ENCODE assay signal across 8 cellular contexts in genomic region chr10:73772280-73773151, GRCh38. TPM values are rescaled to one million over a fixed set of nuclear protein-coding genes. Genes with fewer than 3 reads are reported as not detected.
A peak's percentile ranks its signal among the peaks of the same experiment; 100 is the strongest.
DNase-seq lines count a peak whose midpoint lies in the region; ATAC-seq and TF ChIP-seq lines count a peak whose summit lies in the region.

No MANE protein-coding gene starts in this region.

- intact Hi-C loops in A673 (cut with micrococcal nuclease; ENCODE audit: unreplicated experiment) = no loop called here
- intact Hi-C loops in dendritic cell treated with granulocyte-macrophage colony-stimulating factor and Interleukin-4, amounts not matched to agents 40 ng/mL and 50 ng/mL, for 4 days (cut with micrococcal nuclease) = loop anchor here (2.0 kb wide), 1 partner anchor 38 kb away; the partner anchor contains the start of gene NDST2

- H3K9me3 ChIP-seq in A673 (ENCODE audit: low read depth, low read length, poor library complexity, severe bottlenecking) (no peaks in the 10 kb centered on the region), liver (ENCODE audit: control insufficient read depth in 4 of 4, low read length in 3 of 4) (no peaks in the 10 kb centered on the region)

- H3K27ac Mint-ChIP-seq in dendritic cell treated with granulocyte-macrophage colony-stimulating factor and Interleukin-4, amounts not matched to agents 40 ng/mL and 50 ng/mL, for 4 days = peak overlapping the region; percentile 88

- H3K36me3 ChIP-seq in A673 (ENCODE audit: insufficient read depth, low read length, poor library complexity, severe bottlenecking) (peaks cover 30% of the 10 kb centered on the region), liver (ENCODE audit: control insufficient read depth in 4 of 4, insufficient read depth in 3 of 4, low read depth in 1 of 4, low read length in 3 of 4) (peaks cover 11 to 44% (median 28%) of the 10 kb centered on the region in 4 donors)

- H3K36me3 Mint-ChIP-seq in dendritic cell treated with granulocyte-macrophage colony-stimulating factor and Interleukin-4, amounts not matched to agents 40 ng/mL and 50 ng/mL, for 4 days (ENCODE audit: low read depth) = peaks cover 99% of the 10 kb centered on the region

- WGBS in liver = under 1% methylated on average over 101 of the region's 101 CpGs

- H3K4me3 ChIP-seq in A673 (ENCODE audit: low read depth, low read length, poor library complexity, severe bottlenecking) (peak overlapping the region; percentile 88), liver (ENCODE audit: low read depth in 1 of 3, low read length in 3 of 3) (peak overlapping the region; percentile 80 to 95 (median 90))

- peak in 1 of 2 donors; percentile 34 for TF ChIP-seq RAD21 in liver (IDR thresholded peaks at IDR 0.05)

- H3K27ac ChIP-seq in A673 (ENCODE audit: low read depth, low read length, poor library complexity, severe bottlenecking) (peak overlapping the region; percentile 87), liver (ENCODE audit: low read depth in 1 of 2, low read length in 2 of 2) (peak overlapping the region; percentile 99 to 100)

- CTCF ChIA-PET in A673 (lab: Charles Lee) = interaction anchor here (0.6 kb wide), 1 partner anchor 107 kb away, joined by 3 read pairs; no protein-coding TSS in a partner anchor

- ATAC-seq in GM18499 (IDR thresholded peaks at IDR 0.05; ENCODE audit: insufficient read depth, unreplicated experiment) (peak; percentile 32), HG02885 (IDR thresholded peaks at IDR 0.05; ENCODE audit: poor library complexity, unreplicated experiment) (peak; percentile 70)

- H3K9ac ChIP-seq in liver (ENCODE audit: low read depth in 1 of 2, low read length in 2 of 2) = peak overlapping the region; percentile 55 to 68

- H3K4me3 Mint-ChIP-seq in dendritic cell treated with granulocyte-macrophage colony-stimulating factor and Interleukin-4, amounts not matched to agents 40 ng/mL and 50 ng/mL, for 4 days = peak overlapping the region; percentile 89

- no peaks in the 10 kb centered on the region for H3K27me3 Mint-ChIP-seq in dendritic cell treated with granulocyte-macrophage colony-stimulating factor and Interleukin-4, amounts not matched to agents 40 ng/mL and 50 ng/mL, for 4 days

- POLR2A ChIA-PET in A673 (lab: Charles Lee; ENCODE audit: low non-redundant PET) = interaction anchor here (0.6 kb wide), 1 partner anchor 25 kb away, joined by 3 read pairs; no protein-coding TSS in a partner anchor

- peaks cover 13% of the 10 kb centered on the region for H3K4me1 ChIP-seq in A673 (ENCODE audit: insufficient read depth, low read length, poor library complexity, severe bottlenecking)
- H3K4me1 ChIP-seq in liver (ENCODE audit: control insufficient read depth in 4 of 4, insufficient read depth in 4 of 4, low read length in 3 of 4) = peaks cover 6 to 28% (median 25%) of the 10 kb centered on the region in 4 donors

- peak; percentile 89 for DNase-seq in A673 (ENCODE audit: low spot score)
- DNase-seq in NCI-H2196 (lab: John Stamatoyannopoulos, UW; ENCODE audit: unreplicated experiment) = peak; percentile 79
- peak; percentile 73 for DNase-seq in activated CD4-positive, alpha-beta T cell treated with anti-CD3 and anti-CD28 coated beads, Interleukin-2, amount 50 U/mL, for 1 hour
- DNase-seq in stimulated activated CD4-positive, alpha-beta T cell treated with anti-CD3 and anti-CD28 coated beads, Interleukin-4, amount 100 ng/mL, for 1 hour = peak; percentile 74

- H3K4me1 Mint-ChIP-seq in dendritic cell treated with granulocyte-macrophage colony-stimulating factor and Interleukin-4, amounts not matched to agents 40 ng/mL and 50 ng/mL, for 4 days (ENCODE audit: low read depth) = peaks cover 51% of the 10 kb centered on the region

- H3K27me3 ChIP-seq in A673 (replicated peaks; ENCODE audit: insufficient read depth, low read depth, low read length, poor library complexity) (no peaks in the 10 kb centered on the region), liver (ENCODE audit: control insufficient read depth in 4 of 4, insufficient read depth in 4 of 4, low read length in 3 of 4) (no peaks in the 10 kb centered on the region)

- BruUV-seq in A673 (replicated peaks; lab: Mats Ljungman, UMichigan) = no TSS peak

- TF ChIP-seq CTCF in A673 (conservative IDR thresholded peaks at IDR 0.05; ENCODE audit: low read depth, low read length) = peak; percentile 29
- no peak for TF ChIP-seq CTCF in liver (IDR thresholded peaks at IDR 0.05; ENCODE audit: low read depth, low read length, missing input control)

- no peaks in the 10 kb centered on the region for H3K9me3 Mint-ChIP-seq in dendritic cell treated with granulocyte-macrophage colony-stimulating factor and Interleukin-4, amounts not matched to agents 40 ng/mL and 50 ng/mL, for 4 days

TF ChIP-seq in liver, 16 proteins besides CTCF, POLR2A, EP300 and RAD21:
- TF ChIP-seq HNF4G (IDR thresholded peaks at IDR 0.05) = no peak
- TF ChIP-seq JUND (IDR thresholded peaks at IDR 0.05) = no peak
- TF ChIP-seq HNF4A (conservative IDR thresholded peaks at IDR 0.05) = peak in 1 of 2 donors; percentile 13
- no peak for TF ChIP-seq ATF3 (IDR thresholded peaks at IDR 0.05)
- TF ChIP-seq, protein P1, sequence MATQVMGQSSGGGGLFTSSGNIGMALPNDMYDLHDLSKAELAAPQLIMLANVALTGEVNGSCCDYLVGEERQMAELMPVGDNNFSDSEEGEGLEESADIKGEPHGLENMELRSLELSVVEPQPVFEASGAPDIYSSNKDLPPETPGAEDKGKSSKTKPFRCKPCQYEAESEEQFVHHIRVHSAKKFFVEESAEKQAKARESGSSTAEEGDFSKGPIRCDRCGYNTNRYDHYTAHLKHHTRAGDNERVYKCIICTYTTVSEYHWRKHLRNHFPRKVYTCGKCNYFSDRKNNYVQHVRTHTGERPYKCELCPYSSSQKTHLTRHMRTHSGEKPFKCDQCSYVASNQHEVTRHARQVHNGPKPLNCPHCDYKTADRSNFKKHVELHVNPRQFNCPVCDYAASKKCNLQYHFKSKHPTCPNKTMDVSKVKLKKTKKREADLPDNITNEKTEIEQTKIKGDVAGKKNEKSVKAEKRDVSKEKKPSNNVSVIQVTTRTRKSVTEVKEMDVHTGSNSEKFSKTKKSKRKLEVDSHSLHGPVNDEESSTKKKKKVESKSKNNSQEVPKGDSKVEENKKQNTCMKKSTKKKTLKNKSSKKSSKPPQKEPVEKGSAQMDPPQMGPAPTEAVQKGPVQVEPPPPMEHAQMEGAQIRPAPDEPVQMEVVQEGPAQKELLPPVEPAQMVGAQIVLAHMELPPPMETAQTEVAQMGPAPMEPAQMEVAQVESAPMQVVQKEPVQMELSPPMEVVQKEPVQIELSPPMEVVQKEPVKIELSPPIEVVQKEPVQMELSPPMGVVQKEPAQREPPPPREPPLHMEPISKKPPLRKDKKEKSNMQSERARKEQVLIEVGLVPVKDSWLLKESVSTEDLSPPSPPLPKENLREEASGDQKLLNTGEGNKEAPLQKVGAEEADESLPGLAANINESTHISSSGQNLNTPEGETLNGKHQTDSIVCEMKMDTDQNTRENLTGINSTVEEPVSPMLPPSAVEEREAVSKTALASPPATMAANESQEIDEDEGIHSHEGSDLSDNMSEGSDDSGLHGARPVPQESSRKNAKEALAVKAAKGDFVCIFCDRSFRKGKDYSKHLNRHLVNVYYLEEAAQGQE (IDR thresholded peaks at IDR 0.05) = peak; percentile 55
- TF ChIP-seq SP1 (IDR thresholded peaks at IDR 0.05) = peak; percentile 8
- no peak for TF ChIP-seq FOXA1 (IDR thresholded peaks at IDR 0.05)
- peak in 1 of 2 donors; percentile 20 for TF ChIP-seq RXRA (IDR thresholded peaks at IDR 0.05)
- no peak for TF ChIP-seq NR2F2 (IDR thresholded peaks at IDR 0.05)
- TF ChIP-seq YY1 (IDR thresholded peaks at IDR 0.05) = peak; percentile 73

RNA-seq across cellular contexts. Expression of gene CHCHD1, which starts 9.3 kb away (rescaled TPM):
- total RNA-seq in A673 (2021) (37.5 and 37.7 TPM in 2 replicates), liver (10 to 100 TPM in 1 of 2 donors, 1 to 10 TPM in 1; 7.6 to 13.7 TPM)
- polyA plus RNA-seq in liver = 10 to 100 TPM; 32.5 to 47.4 TPM

RNA-seq across cellular contexts. Expression of gene ZSWIM8, which starts 12.9 kb away (rescaled TPM):
- total RNA-seq in A673 (2021) (71.3 and 81.1 TPM in 2 replicates), liver (10 to 100 TPM; 35.3 to 66.2 TPM)
- 10 to 100 TPM; 33.3 to 53.4 TPM for polyA plus RNA-seq in liver

RNA-seq across cellular contexts. Expression of gene SEC24C, which starts 28.3 kb away (rescaled TPM):
- total RNA-seq in A673 (2021) (71.2 and 74.9 TPM in 2 replicates), liver (10 to 100 TPM; 41.4 to 48.1 TPM)
- polyA plus RNA-seq in liver = 10 to 100 TPM; 15.0 to 40.5 TPM

RNA-seq across cellular contexts. Expression of gene NDST2, which starts 38.9 kb away (rescaled TPM):
- 23.1 and 28.9 TPM in 2 replicates for total RNA-seq in A673 (2021)
- 10 to 100 TPM; 11.4 to 14.0 TPM for total RNA-seq in liver
- polyA plus RNA-seq in liver = 1 to 10 TPM; 6.5 to 7.6 TPM

Comparison
In these comparisons a context has a peak if more than half of its experiments do, and no peak if none do; other contexts are left out.
1. Peak in every context shown above with its lines: DNase-seq, ATAC-seq, H3K4me3 ChIP-seq and H3K27ac ChIP-seq.